ENCODE assay signal across 25 cellular contexts in genomic region chr9:26166537-26166936, GRCh38.
"Had no signal": no experiment of that assay in that cellular context is flagged by ENCODE, and none has a peak within 500 bp of the region (broad histone marks: within the 10 kb centered on the region; RNA-seq: fewer than 3 reads in every experiment).

No MANE protein-coding gene starts in this region.

- H3K27ac ChIP-seq: colonic mucosa, epithelial cell of prostate, esophagus squamous epithelium, gastrocnemius medialis, heart right ventricle, left lung, lower lobe of right lung had no signal

- ATAC-seq: effector memory CD8-positive, alpha-beta T cell; esophagus mucosa; gastrocnemius medialis; heart right ventricle; left cardiac atrium; left lung; left ventricle myocardium superior; lower lobe of right lung; mucosa of descending colon had no signal

- H3K36me3 ChIP-seq: colonic mucosa, esophagus squamous epithelium, gastrocnemius medialis, heart right ventricle, left lung, lower lobe of right lung had no signal

- DNase-seq: colonic mucosa; cortex of kidney; effector CD8-positive, alpha-beta T cell; effector memory CD8-positive, alpha-beta T cell; endodermal cell; erythroblast; esophagus squamous epithelium; foreskin fibroblast; foreskin melanocyte; gastrocnemius medialis; glutamatergic neuron; head of caudate nucleus; heart right ventricle; hippocampal formation; left cardiac atrium; left lung; left ventricle myocardium superior; lower lobe of right lung; mesenchymal stem cell; mucosa of descending colon; naive B cell had no signal

- H3K9me3 ChIP-seq: colonic mucosa, esophagus squamous epithelium, gastrocnemius medialis, heart right ventricle, left lung, lower lobe of right lung had no signal

- H3K27me3 ChIP-seq: colonic mucosa, esophagus squamous epithelium, gastrocnemius medialis, heart right ventricle, left lung had no signal

- FAIRE-seq: endometrium, islet of Langerhans had no signal

- H3K4me3 ChIP-seq: colonic mucosa, esophagus squamous epithelium, gastrocnemius medialis, heart right ventricle, left lung, lower lobe of right lung, mucosa of descending colon had no signal

- H3K4me1 ChIP-seq: colonic mucosa, esophagus squamous epithelium, gastrocnemius medialis, left lung, lower lobe of right lung had no signal
